Comparison of ENCODE assay signal across 8 cellular contexts in the genomic region with DNA sequence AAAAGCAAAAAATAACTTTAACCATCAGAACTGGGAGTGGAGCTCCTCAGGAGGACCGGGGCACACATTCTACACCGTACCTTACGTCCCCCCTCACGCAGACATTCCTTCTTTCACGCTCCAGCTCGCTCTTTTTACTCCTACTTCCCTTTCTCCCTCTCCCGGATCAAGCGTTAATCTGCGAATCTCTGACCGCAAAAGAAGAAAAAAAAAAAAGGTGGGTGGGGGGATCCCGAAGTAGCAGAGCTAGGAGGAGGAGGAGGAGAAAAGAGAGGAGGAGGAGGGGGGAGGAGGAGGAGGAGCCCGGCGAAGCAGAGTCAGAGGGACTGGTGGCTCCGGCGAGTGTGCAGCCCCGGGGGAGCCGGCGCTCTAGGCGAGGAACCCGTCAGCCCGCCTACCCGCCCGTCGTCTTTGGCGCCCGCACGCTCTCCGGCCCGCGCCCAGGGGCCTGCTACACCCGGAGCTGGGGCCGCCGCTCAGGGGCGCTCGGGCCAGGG. TPM values are rescaled to one million over a fixed set of nuclear protein-coding genes. Genes with fewer than 3 reads are reported as not detected.
DNase-seq lines count a peak whose midpoint lies in the region; ATAC-seq lines count a peak whose summit lies in the region.

NHSL2 (plus strand) TSS at position 320 of the 497 bp plus-strand sequence.

- H3K27me3 ChIP-seq in right cardiac atrium (ENCODE audit: control insufficient read depth, insufficient read depth), result no peaks in the 10 kb centered on the region

- no peak within 1 kb of the TSS for H3K27ac Mint-ChIP-seq in activated T-helper 17 cell treated with anti-CD3 and anti-CD28 coated beads, Interleukin-2, amount 50 U/mL, for 72 hours

- no peaks in the 10 kb centered on the region for H3K36me3 Mint-ChIP-seq in activated T-helper 17 cell treated with anti-CD3 and anti-CD28 coated beads, Interleukin-2, amount 50 U/mL, for 72 hours (ENCODE audit: low read depth)

- H3K4me1 ChIP-seq in right cardiac atrium (ENCODE audit: control insufficient read depth, insufficient read depth, low read length), result no peaks in the 10 kb centered on the region

- H3K4me1 Mint-ChIP-seq in activated T-helper 17 cell treated with anti-CD3 and anti-CD28 coated beads, Interleukin-2, amount 50 U/mL, for 72 hours, result no peaks in the 10 kb centered on the region

- intact Hi-C loops in right cardiac atrium (cut with DNase I), result loop anchor here in 1 of 4 donors (5.0 to 10.0 kb wide), 2 partner anchors 84 to 222 kb away; partner anchors contain the start of gene RTL5

- H3K4me3 ChIP-seq in right cardiac atrium (ENCODE audit: low read length) (peak within 1 kb of the TSS; percentile 65), skeletal muscle cell (ENCODE audit: low read depth, low read length) (peak within 1 kb of the TSS; percentile 56)

- no peaks in the 10 kb centered on the region for H3K9me3 Mint-ChIP-seq in activated T-helper 17 cell treated with anti-CD3 and anti-CD28 coated beads, Interleukin-2, amount 50 U/mL, for 72 hours

- peak; percentile 81 for ATAC-seq in activated T-helper 17 cell treated with anti-CD3 and anti-CD28 coated beads, Interleukin-2, amount 50 U/mL, for 72 hours (replicated peaks)
- peak; percentile 69 to 72 for ATAC-seq in right cardiac atrium
- no peak for ATAC-seq in GM18861 (IDR thresholded peaks at IDR 0.05; ENCODE audit: unreplicated experiment)
- ATAC-seq in GM19463 (IDR thresholded peaks at IDR 0.05; ENCODE audit: unreplicated experiment), result no peak

- H3K27ac ChIP-seq in right cardiac atrium (ENCODE audit: low read length), result no peak within 1 kb of the TSS

- WGBS in right cardiac atrium, result under 1% methylated on average over 23 of the region's 35 CpGs

- peak within 1 kb of the TSS; percentile 48 for H3K4me3 Mint-ChIP-seq in activated T-helper 17 cell treated with anti-CD3 and anti-CD28 coated beads, Interleukin-2, amount 50 U/mL, for 72 hours

- no peaks in the 10 kb centered on the region for H3K9me3 ChIP-seq in right cardiac atrium (ENCODE audit: control insufficient read depth, low read length)

- DNase-seq in activated T-cell treated with anti-CD3 and anti-CD28 coated beads for 24 hours (ENCODE audit: low read depth), result peak; percentile 1
- no peak for DNase-seq in activated T-cell treated with anti-CD3 and anti-CD28 coated beads, Interleukin-2, amount 50 U/mL, for 1 hour
- peak; percentile 49 to 76 (median 66) for DNase-seq in right cardiac atrium
- no peak for DNase-seq in skeletal muscle cell (ENCODE audit: low read depth)
- DNase-seq in central memory CD4-positive, alpha-beta T cell, result no peak

- H3K27me3 Mint-ChIP-seq in activated T-helper 17 cell treated with anti-CD3 and anti-CD28 coated beads, Interleukin-2, amount 50 U/mL, for 72 hours, result peaks cover 20% of the 10 kb centered on the region

RNA-seq across cellular contexts. Expression of gene NHSL2, which starts in this region (rescaled TPM):
- total RNA-seq in activated T-helper 17 cell treated with anti-CD3 and anti-CD28 coated beads, Interleukin-2, amount 50 U/mL, for 72 hours, result under 1 TPM; 0.15 to 0.71 TPM
- total RNA-seq in right cardiac atrium, result 1 to 10 TPM; 4.5 to 9.2 (median 7.4) TPM
- polyA plus RNA-seq in right cardiac atrium, result 2.4 TPM

Comparison
In these comparisons a context has a peak if more than half of its experiments do, and no peak if none do; other contexts are left out.
1. DNase-seq: peak in activated T-cell treated with anti-CD3 and anti-CD28 coated beads for 24 hours (single experiment) and right cardiac atrium (3 of 3); none in activated T-cell treated with anti-CD3 and anti-CD28 coated beads, Interleukin-2, amount 50 U/mL, for 1 hour (single experiment), skeletal muscle cell (single experiment) and central memory CD4-positive, alpha-beta T cell (single experiment).
2. Peak in ATAC-seq in activated T-helper 17 cell treated with anti-CD3 and anti-CD28 coated beads, Interleukin-2, amount 50 U/mL, for 72 hours; RNA of the gene not detected or under 1 TPM.
3. ATAC-seq: peak in right cardiac atrium (2 of 2); none in GM18861 (single experiment) and GM19463 (single experiment).